ENCODE assay signal across 13 cellular contexts in the genomic region with DNA sequence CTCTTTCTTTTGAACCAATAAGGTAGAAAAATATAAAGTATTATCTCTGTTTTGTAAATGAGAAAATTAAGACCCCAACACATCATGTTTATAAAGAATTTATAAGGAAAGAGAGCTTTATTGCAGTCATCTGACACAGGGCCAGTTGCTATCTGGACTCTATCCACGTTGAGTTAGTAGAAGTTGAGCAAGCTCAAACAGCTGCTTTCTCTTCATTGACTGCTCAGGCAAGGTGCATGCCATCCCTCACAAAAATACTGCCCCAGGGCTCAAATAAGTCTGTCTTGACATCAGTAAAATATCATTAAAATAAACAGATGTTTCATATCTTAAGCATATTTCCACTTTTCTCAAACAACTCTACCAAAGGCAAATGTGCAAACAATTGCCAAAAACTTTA. TPM values are rescaled to one million over a fixed set of nuclear protein-coding genes. Genes with fewer than 3 reads are reported as not detected.
A peak's percentile ranks its signal among the peaks of the same experiment; 100 is the strongest.
DNase-seq lines count a peak whose midpoint lies in the region; ATAC-seq and TF ChIP-seq lines count a peak whose summit lies in the region.
"Had no signal": no experiment of that assay in that cellular context is flagged by ENCODE, and none has a peak within 500 bp of the region (broad histone marks: within the 10 kb centered on the region; RNA-seq: fewer than 3 reads in every experiment).

No MANE protein-coding gene starts in this region.

- peak; percentile 15 for DNase-seq in BE2C
- peak; percentile 81 for DNase-seq in RPMI7951 (ENCODE audit: low read depth)
- peak; percentile 75 for DNase-seq in fibroblast of mammary gland (ENCODE audit: low read depth)
- DNase-seq in psoas muscle: no peak
- DNase-seq in activated T-cell treated with anti-CD3 and anti-CD28 coated beads, Interleukin-2, amount 50 U/mL, for 24 hours: no peak
- DNase-seq in NCI-H1105 treated with DMSO at 0.1 percent for 48 hours (lab: John Stamatoyannopoulos, UW): no peak
- DNase-seq: activated CD4-positive, CD25-positive, alpha-beta regulatory T cell treated with anti-CD3 and anti-CD28 coated beads, Interleukin-2, amount 50 U/mL, for 72 hours; CD8-positive, alpha-beta memory T cell; NCI-H1092 treated with DMSO at 0.1 percent for 48 hours; NCI-H69; stimulated activated CD8-positive, alpha-beta memory T cell treated with anti-CD3 and anti-CD28 coated beads, Interleukin-4, amount 100 ng/mL, for 48 hours had no signal

- H3K4me3 ChIP-seq in BE2C (ENCODE audit: low read depth, low read length) (no peak overlapping the region), fibroblast of mammary gland (ENCODE audit: control insufficient read depth, low read depth, low read length) (no peak overlapping the region), psoas muscle (no peak overlapping the region)

- no peaks in the 10 kb centered on the region for H3K9me3 Mint-ChIP-seq in activated T-cell treated with anti-CD3 and anti-CD28 coated beads, Interleukin-2, amount 50 U/mL, for 24 hours
- H3K9me3 Mint-ChIP-seq: CD8-positive, alpha-beta memory T cell had no signal

- peak overlapping the region; percentile 82 for H3K27ac ChIP-seq in psoas muscle

- peak; percentile 87 to 96 (median 94) for ATAC-seq in psoas muscle
- ATAC-seq in GM18870 (IDR thresholded peaks at IDR 0.05; ENCODE audit: unreplicated experiment): no peak
- ATAC-seq in HG02973 (IDR thresholded peaks at IDR 0.05; ENCODE audit: unreplicated experiment): no peak

- H3K27ac Mint-ChIP-seq in activated T-cell treated with anti-CD3 and anti-CD28 coated beads, Interleukin-2, amount 50 U/mL, for 24 hours: no peak overlapping the region
- H3K27ac Mint-ChIP-seq: CD8-positive, alpha-beta memory T cell had no signal

- H3K4me3 Mint-ChIP-seq in activated T-cell treated with anti-CD3 and anti-CD28 coated beads, Interleukin-2, amount 50 U/mL, for 24 hours: no peak overlapping the region
- H3K4me3 Mint-ChIP-seq: CD8-positive, alpha-beta memory T cell had no signal

- no peaks in the 10 kb centered on the region for H3K27me3 Mint-ChIP-seq in activated T-cell treated with anti-CD3 and anti-CD28 coated beads, Interleukin-2, amount 50 U/mL, for 24 hours

- H3K4me1 ChIP-seq in BE2C: no peaks in the 10 kb centered on the region
- peaks cover 24% of the 10 kb centered on the region for H3K4me1 ChIP-seq in psoas muscle

- WGBS in psoas muscle, 3 donors: 7 to 17% (median 12%) methylated on average over 1 of the region's 1 CpG

- no peak for TF ChIP-seq CTCF in BE2C (IDR thresholded peaks at IDR 0.05; ENCODE audit: low read depth, low read length)
- TF ChIP-seq CTCF in fibroblast of mammary gland (conservative IDR thresholded peaks at IDR 0.05; ENCODE audit: control insufficient read depth, insufficient read depth, low read depth, low read length): no peak
- TF ChIP-seq CTCF in psoas muscle (IDR thresholded peaks at IDR 0.05): no peak

- no peaks in the 10 kb centered on the region for H3K4me1 Mint-ChIP-seq in activated T-cell treated with anti-CD3 and anti-CD28 coated beads, Interleukin-2, amount 50 U/mL, for 24 hours (ENCODE audit: low read depth)
- H3K4me1 Mint-ChIP-seq: CD8-positive, alpha-beta memory T cell had no signal

- no peaks in the 10 kb centered on the region for H3K36me3 ChIP-seq in BE2C
- no peaks in the 10 kb centered on the region for H3K36me3 ChIP-seq in psoas muscle (ENCODE audit: insufficient read depth in 1 of 2, low read depth in 1 of 2)

- no peaks in the 10 kb centered on the region for H3K36me3 Mint-ChIP-seq in activated T-cell treated with anti-CD3 and anti-CD28 coated beads, Interleukin-2, amount 50 U/mL, for 24 hours (ENCODE audit: low read depth)
- H3K36me3 Mint-ChIP-seq: CD8-positive, alpha-beta memory T cell had no signal

- intact Hi-C loops in psoas muscle (cut with DNase I): no loop called here

- no peaks in the 10 kb centered on the region for H3K9me3 ChIP-seq in BE2C
- no peaks in the 10 kb centered on the region for H3K9me3 ChIP-seq in psoas muscle

- H3K27me3 ChIP-seq in BE2C: no peaks in the 10 kb centered on the region
- no peaks in the 10 kb centered on the region for H3K27me3 ChIP-seq in psoas muscle (ENCODE audit: insufficient read depth in 3 of 3, low read length in 2 of 3)

RNA-seq across cellular contexts. Expression of a gene that starts 14.8 kb away (rescaled TPM):
- 2.8 TPM for polyA plus RNA-seq in BE2C (2012; ENCODE audit: insufficient read depth, insufficient read length, low read depth)
- total RNA-seq in RPMI7951 (2014; rRNA removed; shearing (Covaris generic)): 175 and 204 TPM in 2 replicates
- 10 to 100 TPM in 2 of 4 donors, 1 to 10 TPM in 2; 3.9 to 16.8 (median 8.9) TPM for total RNA-seq in psoas muscle
- 1 to 10 TPM; 2.3 to 3.8 (median 2.4) TPM for polyA plus RNA-seq in psoas muscle
- polyA plus RNA-seq: CD8-positive, alpha-beta memory T cell had no signal

Comparison
In these comparisons a context has a peak if more than half of its experiments do, and no peak if none do; other contexts are left out.
1. DNase-seq: peak in BE2C (single experiment), RPMI7951 (single experiment) and fibroblast of mammary gland (single experiment); none in psoas muscle (0 of 2), activated T-cell treated with anti-CD3 and anti-CD28 coated beads, Interleukin-2, amount 50 U/mL, for 24 hours (single experiment) and NCI-H1105 treated with DMSO at 0.1 percent for 48 hours (single experiment).
2. ATAC-seq: peak in psoas muscle (4 of 4); none in GM18870 (single experiment) and HG02973 (single experiment).